In the genomic region with DNA sequence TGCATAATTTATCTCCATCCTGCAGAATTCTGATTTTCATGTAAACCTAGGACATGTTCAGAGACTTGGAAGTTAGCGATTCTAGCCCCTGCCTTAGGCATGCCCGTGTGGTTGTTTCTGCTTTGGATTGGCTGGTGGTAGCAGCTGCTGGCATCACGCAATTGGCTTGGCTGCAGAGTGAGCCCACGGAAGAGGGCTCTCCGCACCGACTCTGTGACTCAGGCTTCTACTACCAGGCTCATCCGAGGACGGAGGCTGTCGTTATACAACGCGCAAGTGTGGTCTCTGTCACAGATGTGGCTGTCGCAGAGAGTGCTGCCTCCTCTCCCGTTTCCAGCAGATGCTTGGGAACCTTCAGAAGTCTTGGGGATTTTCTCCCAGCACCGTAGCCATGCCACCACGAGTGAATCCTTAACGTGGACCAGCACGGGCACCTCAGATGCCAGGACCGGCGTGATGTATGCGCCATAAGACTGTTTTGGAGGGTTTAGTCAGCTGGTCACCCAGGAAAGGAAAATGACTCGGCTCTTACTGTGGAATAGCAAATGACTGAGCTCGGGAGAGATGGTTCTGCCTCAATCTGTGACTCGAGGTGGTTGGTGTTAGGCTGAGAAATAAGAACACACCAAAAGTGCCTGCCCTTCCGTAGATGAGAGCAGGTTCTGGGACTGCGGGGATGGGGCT, we compare ENCODE assay signal across 14 cellular contexts.
A peak's percentile ranks its signal among the peaks of the same experiment; 100 is the strongest.
DNase-seq lines count a peak whose midpoint lies in the region; ATAC-seq lines count a peak whose summit lies in the region.
"Had no signal": no experiment of that assay in that cellular context is flagged by ENCODE, and none has a peak within 500 bp of the region (broad histone marks: within the 10 kb centered on the region; RNA-seq: fewer than 3 reads in every experiment).

No MANE protein-coding gene starts in this region.

- H3K36me3 ChIP-seq in SJSA1 = no peaks in the 10 kb centered on the region
- H3K36me3 ChIP-seq in skeletal muscle tissue (ENCODE audit: control insufficient read depth in 3 of 3, insufficient read depth in 3 of 3, low read length in 3 of 3) = no peaks in the 10 kb centered on the region

- DNase-seq in COLO829 (ENCODE audit: low spot score) = peak; percentile 63
- peak; percentile 58 to 67 for DNase-seq in SJSA1 (ENCODE audit: low read depth in 1 of 2, low spot score in 2 of 2)
- peak; percentile 71 to 96 (median 89) for DNase-seq in head of caudate nucleus
- no peak for DNase-seq in glomerular visceral epithelial cell (ENCODE audit: extremely low spot score)
- DNase-seq: activated B cell treated with CpG ODN at 0.5 μM for 24 hours; CD4-positive, CD25-positive, alpha-beta regulatory T cell; MM.1S; stimulated activated CD8-positive, alpha-beta memory T cell treated with anti-CD3 and anti-CD28 coated beads, Interleukin-4, amount 100 ng/mL, for 48 hours had no signal

- ATAC-seq in GM21515 (IDR thresholded peaks at IDR 0.05; ENCODE audit: unreplicated experiment) = no peak
- ATAC-seq in GM18858 (IDR thresholded peaks at IDR 0.05; ENCODE audit: unreplicated experiment) = no peak
- no peak for ATAC-seq in GM18909 (IDR thresholded peaks at IDR 0.05; ENCODE audit: poor library complexity, unreplicated experiment)
- ATAC-seq: activated naive CD4-positive, alpha-beta T cell treated with anti-CD3 and anti-CD28 coated beads, Interleukin-2, amount 50 U/mL, for 72 hours; esophagus mucosa had no signal

- intact Hi-C loops in head of caudate nucleus (cut with DNase I) = no loop called here

- H3K27me3 ChIP-seq in SJSA1 (replicated peaks) = no peaks in the 10 kb centered on the region; the same call in 1 of the 2 replicates
- H3K27me3 ChIP-seq in skeletal muscle tissue (ENCODE audit: control insufficient read depth in 3 of 3, insufficient read depth in 3 of 3, low read length in 3 of 3) = peaks cover 32 to 67% (median 50%) of the 10 kb centered on the region in 3 donors

- no peaks in the 10 kb centered on the region for H3K9me3 ChIP-seq in SJSA1 (replicated peaks)
- no peaks in the 10 kb centered on the region for H3K9me3 ChIP-seq in skeletal muscle tissue (ENCODE audit: control insufficient read depth in 3 of 3, low read length in 3 of 3)

- H3K4me3 ChIP-seq in SJSA1 (peak overlapping the region; percentile 39), skeletal muscle tissue (ENCODE audit: low read length in 3 of 3) (peak overlapping the region in 2 of 3 donors; percentile 25 to 58)

- H3K4me1 ChIP-seq in SJSA1 (replicated peaks) (peaks cover 10% of the 10 kb centered on the region), skeletal muscle tissue (ENCODE audit: control insufficient read depth in 3 of 3, insufficient read depth in 3 of 3, low read length in 3 of 3) (peaks cover 12 to 48% (median 35%) of the 10 kb centered on the region in 3 donors)

- H3K9ac ChIP-seq in skeletal muscle tissue (ENCODE audit: low read depth in 1 of 3, low read length in 3 of 3) = peak overlapping the region in 2 of 3 donors; percentile 17 to 34

- H3K27ac ChIP-seq in SJSA1 = peak overlapping the region; percentile 31; the same call in 1 of the 2 replicates
- H3K27ac ChIP-seq in skeletal muscle tissue (ENCODE audit: low read depth, low read length) = peak overlapping the region; percentile 40
